Comparison of ENCODE assay signal across 10 cellular contexts in genomic region chr5:111252799-111253564, GRCh38. TPM values are rescaled to one million over a fixed set of nuclear protein-coding genes. Genes with fewer than 3 reads are reported as not detected.
DNase-seq lines count a peak whose midpoint lies in the region; ATAC-seq and TF ChIP-seq lines count a peak whose summit lies in the region.
"Had no signal": no experiment of that assay in that cellular context is flagged by ENCODE, and none has a peak within 500 bp of the region (broad histone marks: within the 10 kb centered on the region; RNA-seq: fewer than 3 reads in every experiment).

No MANE protein-coding gene starts in this region.

- peak overlapping the region in 6 of 7 donors; percentile 23 to 74 (median 57) for H3K4me3 Mint-ChIP-seq in CD8-positive, alpha-beta memory T cell

- DNase-seq in CD8-positive, alpha-beta memory T cell, result no peak
- DNase-seq in OCI-M1 (lab: John Stamatoyannopoulos, UW) (peak; percentile 38), foreskin fibroblast (no peak), ACHN (no peak), putamen (ENCODE audit: low spot score) (no peak), Right ventricle myocardium superior (no peak)
- DNase-seq: SW 1271 had no signal

- intact Hi-C loops in Right ventricle myocardium superior (cut with DNase I), result no loop called here

- ATAC-seq in GM19023 (IDR thresholded peaks at IDR 0.05; ENCODE audit: unreplicated experiment) (peak; percentile 71), HG02852 (IDR thresholded peaks at IDR 0.05; ENCODE audit: unreplicated experiment) (peak; percentile 62), Right ventricle myocardium superior (ENCODE audit: poor library complexity) (no peak)

- no peaks in the 10 kb centered on the region for H3K9me3 ChIP-seq in CD8-positive, alpha-beta memory T cell (ENCODE audit: low read length)

- H3K9me3 Mint-ChIP-seq in CD8-positive, alpha-beta memory T cell, result peaks cover 0 to 3% (median 0%) of the 10 kb centered on the region in 5 donors

- H3K4me1 ChIP-seq in CD8-positive, alpha-beta memory T cell (ENCODE audit: insufficient read depth, low read length), result peaks cover 78% of the 10 kb centered on the region

- H3K4me1 Mint-ChIP-seq in CD8-positive, alpha-beta memory T cell, result peaks cover 73 to 94% (median 76%) of the 10 kb centered on the region in 3 donors

- H3K27ac ChIP-seq in CD8-positive, alpha-beta memory T cell (ENCODE audit: low read depth, low read length), result no peak overlapping the region

- H3K27me3 Mint-ChIP-seq in CD8-positive, alpha-beta memory T cell, result no peaks in the 10 kb centered on the region

- CTCF ChIA-PET in CD8-positive, alpha-beta memory T cell (lab: Charles Lee), result interaction anchor here (0.9 to 3.7 kb wide), 4 partner anchors 17 to 31 kb away, joined by 3 to 17 read pairs (median 8); partner anchors contain the start of gene CAMK4

- H3K27ac Mint-ChIP-seq in CD8-positive, alpha-beta memory T cell, result peak overlapping the region; percentile 34 to 87 (median 68)

- in situ Hi-C loops in ACHN (cut with HindIII; ENCODE audit: low pct_ligation_motif_present, low pct_unique_long_range_greater_than_20kb, low sequenced_read_pairs), result no loop called here

- H3K27me3 ChIP-seq in CD8-positive, alpha-beta memory T cell (ENCODE audit: insufficient read depth, low read length, poor library complexity, severe bottlenecking), result no peaks in the 10 kb centered on the region

- peaks cover 9 to 37% (median 10%) of the 10 kb centered on the region in 3 donors for H3K36me3 Mint-ChIP-seq in CD8-positive, alpha-beta memory T cell

- no peaks in the 10 kb centered on the region for H3K36me3 ChIP-seq in CD8-positive, alpha-beta memory T cell (ENCODE audit: insufficient read depth, low read length)

- TF ChIP-seq CTCF in foreskin fibroblast (IDR thresholded peaks at IDR 0.05; ENCODE audit: low read depth, low read length), result no peak

- POLR2A ChIA-PET in CD8-positive, alpha-beta memory T cell (lab: Charles Lee), result no interaction called here

- H3K4me3 ChIP-seq in CD8-positive, alpha-beta memory T cell (ENCODE audit: low read length), result peak overlapping the region; percentile 1
- no peak overlapping the region for H3K4me3 ChIP-seq in foreskin fibroblast (ENCODE audit: low read depth in 1 of 2, low read length in 2 of 2)
- H3K4me3 ChIP-seq: skin epidermis had no signal

RNA-seq across cellular contexts. Expression of gene CAMK4, which starts 28.8 kb away (rescaled TPM):
- 10 to 100 TPM; 57.4 to 68.7 TPM for total RNA-seq in CD8-positive, alpha-beta memory T cell
- 84.5 TPM for polyA plus RNA-seq in CD8-positive, alpha-beta memory T cell
- total RNA-seq in Right ventricle myocardium superior, result 0.16 TPM

Comparison
In these comparisons a context has a peak if more than half of its experiments do, and no peak if none do; other contexts are left out.
1. RNA of gene CAMK4, which starts 28.8 kb away (total RNA-seq): 57.4 to 68.7 TPM in CD8-positive, alpha-beta memory T cell; 0.16 TPM in Right ventricle myocardium superior (single experiment); every median in the first group is over 10 times any median in the second.